ENCODE assay signal across 21 cellular contexts in genomic region chr10:111103196-111103595, GRCh38.
"Had no signal": no experiment of that assay in that cellular context is flagged by ENCODE, and none has a peak within 500 bp of the region (broad histone marks: within the 10 kb centered on the region; RNA-seq: fewer than 3 reads in every experiment).

No MANE protein-coding gene starts in this region.

- ATAC-seq: effector memory CD8-positive, alpha-beta T cell; gastroesophageal sphincter; left cardiac atrium; left ventricle myocardium superior; stimulated activated naive CD8-positive, alpha-beta T cell treated with anti-CD3 and anti-CD28 coated beads, Interleukin-15, Interleukin-2, amounts not matched to agents 100 U/mL and 50 U/mL, for 24 hours had no signal

- H3K4me1 ChIP-seq: breast epithelium, esophagus muscularis mucosa, gastroesophageal sphincter, right atrium auricular region, tibial nerve had no signal

- H3K36me3 ChIP-seq: breast epithelium, esophagus muscularis mucosa, gastroesophageal sphincter, right atrium auricular region, tibial nerve had no signal

- H3K4me3 Mint-ChIP-seq: effector memory CD8-positive, alpha-beta T cell; naive B cell; nephron had no signal

- H3K9me3 ChIP-seq: breast epithelium, esophagus muscularis mucosa, gastroesophageal sphincter, right atrium auricular region, tibial nerve had no signal

- H3K27ac Mint-ChIP-seq: naive B cell, nephron had no signal

- H3K27me3 ChIP-seq: breast epithelium, right atrium auricular region, tibial nerve had no signal

- H3K4me3 ChIP-seq: breast epithelium, esophagus muscularis mucosa, gastroesophageal sphincter, lung, right atrium auricular region, smooth muscle cell, tibial nerve had no signal

- H3K36me3 Mint-ChIP-seq: naive B cell had no signal

- H3K27ac ChIP-seq: breast epithelium, epithelial cell of prostate, esophagus muscularis mucosa, gastroesophageal sphincter, right atrium auricular region, tibial nerve had no signal

- H3K4me1 Mint-ChIP-seq: naive B cell, nephron had no signal

- DNase-seq: central memory CD4-positive, alpha-beta T cell; cortex of kidney; effector memory CD8-positive, alpha-beta T cell; glutamatergic neuron; kidney; left cardiac atrium; left ventricle myocardium superior; mesenchymal stem cell; naive B cell; posterior cingulate gyrus; stimulated activated CD4-positive, alpha-beta T cell treated with anti-CD3 and anti-CD28 coated beads, Interleukin-2, amount 100 ng/mL, for 48 hours; stimulated activated naive CD8-positive, alpha-beta T cell treated with anti-CD3 and anti-CD28 coated beads, Interleukin-15, Interleukin-2, amounts not matched to agents 100 U/mL and 50 U/mL, for 24 hours had no signal

- H3K9me3 Mint-ChIP-seq: effector memory CD8-positive, alpha-beta T cell; nephron had no signal
